Comparison of ENCODE assay signal across 21 cellular contexts in the genomic region with DNA sequence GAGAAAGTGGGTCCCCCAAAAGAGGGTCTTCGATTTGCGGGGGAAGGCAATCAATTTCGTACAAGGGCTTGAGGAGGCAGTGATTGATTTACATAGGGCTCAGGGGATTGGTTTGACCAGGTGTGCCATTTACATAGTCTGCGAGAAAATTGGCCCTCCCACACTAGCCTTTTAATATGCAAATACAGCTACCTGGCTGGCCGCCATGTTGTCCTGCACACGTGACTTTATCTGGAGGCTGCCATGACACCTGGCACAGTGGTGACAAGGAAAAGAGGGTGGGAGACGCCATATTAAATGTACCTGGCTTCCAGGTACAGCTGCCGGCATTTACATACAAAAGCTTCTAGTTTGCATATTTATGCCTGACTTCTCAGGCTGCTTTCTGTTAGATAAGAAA.
"Had no signal": no experiment of that assay in that cellular context is flagged by ENCODE, and none has a peak within 500 bp of the region (broad histone marks: within the 10 kb centered on the region; RNA-seq: fewer than 3 reads in every experiment).

No MANE protein-coding gene starts in this region.

- ATAC-seq: activated CD8-positive, alpha-beta T cell treated with anti-CD3 and anti-CD28 coated beads for 36 hours; activated T-helper 17 cell treated with anti-CD3 and anti-CD28 coated beads, Interleukin-2, amount 50 U/mL, for 72 hours; left colon; lower lobe of right lung; natural killer cell; psoas muscle; right cardiac atrium; stimulated activated naive CD8-positive, alpha-beta T cell treated with anti-CD3 and anti-CD28 coated beads, Interleukin-15, amount 100 ng/mL, for 72 hours had no signal

- H3K27me3 ChIP-seq: cardiac muscle cell, ovary, suprapubic skin had no signal

- H3K36me3 Mint-ChIP-seq: activated naive CD8-positive, alpha-beta T cell treated with anti-CD3 and anti-CD28 coated beads for 36 hours; natural killer cell; type B pancreatic cell had no signal

- H3K4me1 ChIP-seq: lower lobe of right lung, psoas muscle, suprapubic skin had no signal

- H3K27ac ChIP-seq: cardiac muscle cell, lower lobe of right lung, ovary, psoas muscle, suprapubic skin had no signal

- H3K4me3 Mint-ChIP-seq: activated CD4-positive, alpha-beta T cell treated with anti-CD3 and anti-CD28 coated beads, Interleukin-2, amount 10 ng/mL, durations not matched to agents 24 days and 14 days; activated CD8-positive, alpha-beta T cell treated with anti-CD3 and anti-CD28 coated beads for 36 hours; activated naive CD8-positive, alpha-beta T cell treated with anti-CD3 and anti-CD28 coated beads for 36 hours; activated T-helper 17 cell treated with anti-CD3 and anti-CD28 coated beads, Interleukin-2, amount 50 U/mL, for 72 hours; natural killer cell; stimulated activated naive CD8-positive, alpha-beta T cell treated with anti-CD3 and anti-CD28 coated beads, Interleukin-15, amount 100 ng/mL, for 72 hours; type B pancreatic cell had no signal

- DNase-seq: activated CD4-positive, alpha-beta T cell treated with anti-CD3 and anti-CD28 coated beads, Interleukin-2, amount 10 ng/mL, durations not matched to agents 24 days and 14 days; activated CD4-positive, CD25-positive, alpha-beta regulatory T cell; activated CD8-positive, alpha-beta T cell treated with anti-CD3 and anti-CD28 coated beads for 36 hours; activated naive CD4-positive, alpha-beta T cell; activated naive CD8-positive, alpha-beta T cell treated with anti-CD3 and anti-CD28 coated beads for 36 hours; activated T-cell treated with anti-CD3 and anti-CD28 coated beads, Interleukin-2, amount 50 U/mL, for 1 hour; amygdala; dermis blood vessel endothelial cell; effector memory CD4-positive, alpha-beta T cell; islet precursor cell; left colon; lower lobe of right lung; natural killer cell; ovary; psoas muscle; right cardiac atrium; stimulated activated naive CD8-positive, alpha-beta T cell treated with anti-CD3 and anti-CD28 coated beads, Interleukin-15, amount 100 ng/mL, for 72 hours had no signal

- H3K27ac Mint-ChIP-seq: activated CD4-positive, alpha-beta T cell treated with anti-CD3 and anti-CD28 coated beads, Interleukin-2, amount 10 ng/mL, durations not matched to agents 24 days and 14 days; activated CD8-positive, alpha-beta T cell treated with anti-CD3 and anti-CD28 coated beads for 36 hours; activated naive CD8-positive, alpha-beta T cell treated with anti-CD3 and anti-CD28 coated beads for 36 hours; activated T-helper 17 cell treated with anti-CD3 and anti-CD28 coated beads, Interleukin-2, amount 50 U/mL, for 72 hours; natural killer cell; stimulated activated naive CD8-positive, alpha-beta T cell treated with anti-CD3 and anti-CD28 coated beads, Interleukin-15, amount 100 ng/mL, for 72 hours; type B pancreatic cell had no signal

- H3K9me3 Mint-ChIP-seq: activated T-helper 17 cell treated with anti-CD3 and anti-CD28 coated beads, Interleukin-2, amount 50 U/mL, for 72 hours; stimulated activated naive CD8-positive, alpha-beta T cell treated with anti-CD3 and anti-CD28 coated beads, Interleukin-15, amount 100 ng/mL, for 72 hours; type B pancreatic cell had no signal

- H3K4me3 ChIP-seq: cardiac muscle cell, lower lobe of right lung, ovary, psoas muscle, suprapubic skin had no signal

- H3K9me3 ChIP-seq: lower lobe of right lung, ovary, psoas muscle, suprapubic skin had no signal

- H3K4me1 Mint-ChIP-seq: activated CD4-positive, alpha-beta T cell treated with anti-CD3 and anti-CD28 coated beads, Interleukin-2, amount 10 ng/mL, durations not matched to agents 24 days and 14 days; activated naive CD8-positive, alpha-beta T cell treated with anti-CD3 and anti-CD28 coated beads for 36 hours; activated T-helper 17 cell treated with anti-CD3 and anti-CD28 coated beads, Interleukin-2, amount 50 U/mL, for 72 hours; natural killer cell; stimulated activated naive CD8-positive, alpha-beta T cell treated with anti-CD3 and anti-CD28 coated beads, Interleukin-15, amount 100 ng/mL, for 72 hours had no signal

- H3K27me3 Mint-ChIP-seq: activated CD4-positive, alpha-beta T cell treated with anti-CD3 and anti-CD28 coated beads, Interleukin-2, amount 10 ng/mL, durations not matched to agents 24 days and 14 days; activated CD8-positive, alpha-beta T cell treated with anti-CD3 and anti-CD28 coated beads for 36 hours; activated naive CD8-positive, alpha-beta T cell treated with anti-CD3 and anti-CD28 coated beads for 36 hours; activated T-helper 17 cell treated with anti-CD3 and anti-CD28 coated beads, Interleukin-2, amount 50 U/mL, for 72 hours; stimulated activated naive CD8-positive, alpha-beta T cell treated with anti-CD3 and anti-CD28 coated beads, Interleukin-15, amount 100 ng/mL, for 72 hours; type B pancreatic cell had no signal

- H3K36me3 ChIP-seq: cardiac muscle cell, lower lobe of right lung, ovary, suprapubic skin had no signal
